2 cellular contexts compared by ENCODE assay signal in genomic region chr11:66883021-66883968, GRCh38.
TF ChIP-seq lines count a peak whose summit lies in the region.

No MANE protein-coding gene starts in this region.

TF ChIP-seq in A549, 52 proteins besides CTCF, POLR2A, EP300 and RAD21 (continues in another document):
- TF ChIP-seq NR3C1 (IDR thresholded peaks at IDR 0.05) = no peak
- no peak for TF ChIP-seq POLR2AphosphoS2 (conservative IDR thresholded peaks at IDR 0.05; ENCODE audit: low read length)
- no peak for TF ChIP-seq SREBF2 (IDR thresholded peaks at IDR 0.05)
- no peak; the same call in 1 of the 2 replicates for TF ChIP-seq HEYL (CRISPR knock-in tag; IDR thresholded peaks at IDR 0.05)
- TF ChIP-seq SMC3 (IDR thresholded peaks at IDR 0.05) = peak; percentile 76
- 0 out of 3 replicates have a peak, but pooled peaks have one; percentile 7 for TF ChIP-seq BCL3 (IDR thresholded peaks at IDR 0.05)
- TF ChIP-seq CHD4 (IDR thresholded peaks at IDR 0.05; ENCODE audit: borderline replicate concordance) = no peak
- TF ChIP-seq RNF2 (IDR thresholded peaks at IDR 0.05; ENCODE audit: borderline replicate concordance, low read depth) = no peak
- TF ChIP-seq MAZ (IDR thresholded peaks at IDR 0.05; ENCODE audit: borderline replicate concordance, low read depth, low read length) = no peak
- TF ChIP-seq, protein P1, sequence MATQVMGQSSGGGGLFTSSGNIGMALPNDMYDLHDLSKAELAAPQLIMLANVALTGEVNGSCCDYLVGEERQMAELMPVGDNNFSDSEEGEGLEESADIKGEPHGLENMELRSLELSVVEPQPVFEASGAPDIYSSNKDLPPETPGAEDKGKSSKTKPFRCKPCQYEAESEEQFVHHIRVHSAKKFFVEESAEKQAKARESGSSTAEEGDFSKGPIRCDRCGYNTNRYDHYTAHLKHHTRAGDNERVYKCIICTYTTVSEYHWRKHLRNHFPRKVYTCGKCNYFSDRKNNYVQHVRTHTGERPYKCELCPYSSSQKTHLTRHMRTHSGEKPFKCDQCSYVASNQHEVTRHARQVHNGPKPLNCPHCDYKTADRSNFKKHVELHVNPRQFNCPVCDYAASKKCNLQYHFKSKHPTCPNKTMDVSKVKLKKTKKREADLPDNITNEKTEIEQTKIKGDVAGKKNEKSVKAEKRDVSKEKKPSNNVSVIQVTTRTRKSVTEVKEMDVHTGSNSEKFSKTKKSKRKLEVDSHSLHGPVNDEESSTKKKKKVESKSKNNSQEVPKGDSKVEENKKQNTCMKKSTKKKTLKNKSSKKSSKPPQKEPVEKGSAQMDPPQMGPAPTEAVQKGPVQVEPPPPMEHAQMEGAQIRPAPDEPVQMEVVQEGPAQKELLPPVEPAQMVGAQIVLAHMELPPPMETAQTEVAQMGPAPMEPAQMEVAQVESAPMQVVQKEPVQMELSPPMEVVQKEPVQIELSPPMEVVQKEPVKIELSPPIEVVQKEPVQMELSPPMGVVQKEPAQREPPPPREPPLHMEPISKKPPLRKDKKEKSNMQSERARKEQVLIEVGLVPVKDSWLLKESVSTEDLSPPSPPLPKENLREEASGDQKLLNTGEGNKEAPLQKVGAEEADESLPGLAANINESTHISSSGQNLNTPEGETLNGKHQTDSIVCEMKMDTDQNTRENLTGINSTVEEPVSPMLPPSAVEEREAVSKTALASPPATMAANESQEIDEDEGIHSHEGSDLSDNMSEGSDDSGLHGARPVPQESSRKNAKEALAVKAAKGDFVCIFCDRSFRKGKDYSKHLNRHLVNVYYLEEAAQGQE (IDR thresholded peaks at IDR 0.05) = no peak
- TF ChIP-seq EHF (CRISPR knock-in tag; IDR thresholded peaks at IDR 0.05) = no peak; the same call in 1 of the 2 replicates
- TF ChIP-seq JUN (IDR thresholded peaks at IDR 0.05) = peak in 1 of 2 experiments; percentile 39; a peak in 2 of 5 replicates
- no peak for TF ChIP-seq CBX8 (IDR thresholded peaks at IDR 0.05)
- TF ChIP-seq CBX2 (IDR thresholded peaks at IDR 0.05; ENCODE audit: borderline replicate concordance, low read depth) = no peak
- peak in 1 of 2 experiments; percentile 47; a peak in 1 of 4 replicates for TF ChIP-seq CEBPB (IDR thresholded peaks at IDR 0.05)
- no peak for TF ChIP-seq HDAC2 (IDR thresholded peaks at IDR 0.05)
- TF ChIP-seq ESRRA (IDR thresholded peaks at IDR 0.05; ENCODE audit: borderline replicate concordance, low read length) = no peak
- peak; percentile 67 for TF ChIP-seq USF2 (IDR thresholded peaks at IDR 0.05)
- TF ChIP-seq FOXS1 (CRISPR knock-in tag; IDR thresholded peaks at IDR 0.05) = no peak
- no peak for TF ChIP-seq ZNF302 (CRISPR knock-in tag; IDR thresholded peaks at IDR 0.05)
- TF ChIP-seq NFE2L2 (conservative IDR thresholded peaks at IDR 0.05; ENCODE audit: low read length) = peak; percentile 42; the same call in 1 of the 2 replicates
- TF ChIP-seq FOSB (CRISPR knock-in tag; IDR thresholded peaks at IDR 0.05) = no peak
- TF ChIP-seq RFX5 (IDR thresholded peaks at IDR 0.05) = no peak
- TF ChIP-seq JUNB (IDR thresholded peaks at IDR 0.05) = no peak
- 0 out of 2 replicates have a peak, but pooled peaks have one; percentile 46 for TF ChIP-seq RARB (CRISPR knock-in tag; IDR thresholded peaks at IDR 0.05)
- no peak for TF ChIP-seq BHLHE40 (IDR thresholded peaks at IDR 0.05; ENCODE audit: low read depth, low read length)
- TF ChIP-seq, protein P2, sequence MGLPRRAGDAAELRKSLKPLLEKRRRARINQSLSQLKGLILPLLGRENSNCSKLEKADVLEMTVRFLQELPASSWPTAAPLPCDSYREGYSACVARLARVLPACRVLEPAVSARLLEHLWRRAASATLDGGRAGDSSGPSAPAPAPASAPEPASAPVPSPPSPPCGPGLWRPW (IDR thresholded peaks at IDR 0.05) = no peak
- peak; percentile 24 for TF ChIP-seq MYC (IDR thresholded peaks at IDR 0.05; ENCODE audit: borderline replicate concordance, low read length)
- TF ChIP-seq FOSL2 (IDR thresholded peaks at IDR 0.05) = no peak
- peak; percentile 65; the same call in 1 of the 2 replicates for TF ChIP-seq FOSL2 (CRISPR knock-in tag; IDR thresholded peaks at IDR 0.05)
- peak; percentile 53; the same call in 1 of the 2 replicates for TF ChIP-seq HOXB13 (CRISPR knock-in tag; IDR thresholded peaks at IDR 0.05; ENCODE audit: low read depth)
- peak; percentile 22; the same call in 1 of the 2 replicates for TF ChIP-seq ATOH8 (CRISPR knock-in tag; IDR thresholded peaks at IDR 0.05; ENCODE audit: low read depth)
- TF ChIP-seq, protein P3, sequence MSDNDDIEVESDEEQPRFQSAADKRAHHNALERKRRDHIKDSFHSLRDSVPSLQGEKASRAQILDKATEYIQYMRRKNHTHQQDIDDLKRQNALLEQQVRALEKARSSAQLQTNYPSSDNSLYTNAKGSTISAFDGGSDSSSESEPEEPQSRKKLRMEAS (IDR thresholded peaks at IDR 0.05) = peak; percentile 73
- TF ChIP-seq ZC3H11A (IDR thresholded peaks at IDR 0.05) = no peak
- TF ChIP-seq NPAS2 (CRISPR knock-in tag; IDR thresholded peaks at IDR 0.05; ENCODE audit: borderline replicate concordance) = no peak

TF ChIP-seq in H1, 55 proteins besides CTCF, POLR2A, EP300 and RAD21:
- TF ChIP-seq, protein P3 (IDR thresholded peaks at IDR 0.05) = peak; percentile 84
- TF ChIP-seq TEAD4 (IDR thresholded peaks at IDR 0.05; ENCODE audit: low read depth, low read length) (peak; percentile 70; the same call in 1 of the 2 replicates), SRF (IDR thresholded peaks at IDR 0.05; ENCODE audit: low read depth, low read length) (no peak), SIN3A (conservative IDR thresholded peaks at IDR 0.05 in 1 of 2, IDR thresholded peaks at IDR 0.05 in 1 of 2; ENCODE audit: low read depth in 1 of 2, low read length in 2 of 2) (peak in 1 of 2 experiments; percentile 49; a peak in 2 of 4 replicates)
